Comparison of ENCODE assay signal across 16 cellular contexts in genomic region chr3:189773056-189773455, GRCh38.
DNase-seq lines count a peak whose midpoint lies in the region; ATAC-seq and TF ChIP-seq lines count a peak whose summit lies in the region.
"Had no signal": no experiment of that assay in that cellular context is flagged by ENCODE, and none has a peak within 500 bp of the region (broad histone marks: within the 10 kb centered on the region; RNA-seq: fewer than 3 reads in every experiment).

No MANE protein-coding gene starts in this region.

- H3K27me3 ChIP-seq in SJSA1 (replicated peaks) (no peaks in the 10 kb centered on the region), suprapubic skin (no peaks in the 10 kb centered on the region)
- H3K27me3 ChIP-seq: neutrophil had no signal

- no peak for TF ChIP-seq POLR2A in suprapubic skin (IDR thresholded peaks at IDR 0.05)

- H3K4me3 ChIP-seq in SJSA1: no peak overlapping the region
- no peak overlapping the region for H3K4me3 ChIP-seq in fibroblast of villous mesenchyme (ENCODE audit: low read depth, low read length)
- H3K4me3 ChIP-seq in suprapubic skin: no peak overlapping the region

- no peaks in the 10 kb centered on the region for H3K36me3 ChIP-seq in SJSA1
- H3K36me3 ChIP-seq in suprapubic skin: no peaks in the 10 kb centered on the region
- H3K36me3 ChIP-seq: neutrophil had no signal

- TF ChIP-seq CTCF in fibroblast of villous mesenchyme (IDR thresholded peaks at IDR 0.05; ENCODE audit: insufficient read depth, low read depth, low read length) (no peak), suprapubic skin (IDR thresholded peaks at IDR 0.05) (no peak)

- WGBS in suprapubic skin: 30% methylated on average over 5 of the region's 5 CpGs

- ATAC-seq in GM21825 (IDR thresholded peaks at IDR 0.05; ENCODE audit: unreplicated experiment): no peak
- ATAC-seq: activated CD8-positive, alpha-beta memory T cell treated with anti-CD3 and anti-CD28 coated beads, Interleukin-2, amount 10 ng/mL, durations not matched to agents 7 days and 5 days had no signal

- peaks cover 13% of the 10 kb centered on the region for H3K4me1 ChIP-seq in SJSA1 (replicated peaks)
- H3K4me1 ChIP-seq in suprapubic skin: peaks cover 18% of the 10 kb centered on the region

- H3K9me3 ChIP-seq in SJSA1 (replicated peaks): no peaks in the 10 kb centered on the region
- no peaks in the 10 kb centered on the region for H3K9me3 ChIP-seq in suprapubic skin
- H3K9me3 ChIP-seq: neutrophil had no signal

- DNase-seq in H4 (ENCODE audit: low spot score): peak; percentile 87
- DNase-seq in SJSA1 (ENCODE audit: low read depth in 1 of 2, low spot score in 2 of 2): peak in 1 of 2 experiments; percentile 6
- peak; percentile 66 for DNase-seq in fibroblast of villous mesenchyme (ENCODE audit: low read depth)
- no peak for DNase-seq in suprapubic skin (ENCODE audit: low spot score in 2 of 2)
- no peak for DNase-seq in DMS153 treated with DMSO at 0.1 percent for 48 hours (lab: John Stamatoyannopoulos, UW; ENCODE audit: unreplicated experiment)
- DNase-seq in pons (ENCODE audit: low spot score): no peak
- no peak for DNase-seq in Kasumi-1 (lab: John Stamatoyannopoulos, UW)
- DNase-seq: activated CD8-positive, alpha-beta memory T cell treated with anti-CD3 and anti-CD28 coated beads, Interleukin-2, amount 10 ng/mL, durations not matched to agents 7 days and 5 days; activated naive CD4-positive, alpha-beta T cell treated with anti-CD3 and anti-CD28 coated beads, Interleukin-2, amount 50 U/mL, for 16 hours; NCI-H1694; NCI-H774; SHP77; small intestine had no signal

- TF ChIP-seq EP300 in suprapubic skin (IDR thresholded peaks at IDR 0.05): no peak

- peak overlapping the region; percentile 28; the same call in 1 of the 2 replicates for H3K27ac ChIP-seq in SJSA1
- H3K27ac ChIP-seq in suprapubic skin: peak overlapping the region; percentile 31
- H3K27ac ChIP-seq: KMS-11, neutrophil had no signal

Comparison
In these comparisons a context has a peak if more than half of its experiments do, and no peak if none do; other contexts are left out.
1. DNase-seq: peak in H4 (single experiment) and fibroblast of villous mesenchyme (single experiment); none in suprapubic skin (0 of 2), DMS153 treated with DMSO at 0.1 percent for 48 hours (single experiment), pons (single experiment) and Kasumi-1 (0 of 2).